Comparison of ENCODE assay signal across 1 cellular context in the genomic region with DNA sequence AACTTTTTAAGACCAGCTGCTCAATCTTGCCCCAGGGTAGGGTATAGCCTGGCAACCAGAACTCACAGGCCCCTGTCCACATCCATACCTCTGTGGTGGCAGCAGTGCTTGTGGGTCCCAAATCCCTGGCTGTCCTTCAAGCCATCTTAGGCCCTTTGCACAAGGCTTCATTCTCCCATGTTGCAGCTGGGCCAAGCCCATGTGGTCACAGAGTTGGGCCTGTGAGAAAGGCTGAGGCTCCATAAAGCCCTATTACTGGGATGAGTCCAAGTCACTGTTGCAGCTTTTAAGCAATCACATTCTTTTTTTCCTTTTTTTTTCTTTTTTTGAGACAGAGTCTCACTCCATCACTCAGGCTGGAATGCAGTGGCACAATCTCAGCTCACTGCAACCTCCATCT.
A peak's percentile ranks its signal among the peaks of the same experiment; 100 is the strongest.
TF ChIP-seq lines count a peak whose summit lies in the region.

No MANE protein-coding gene starts in this region.

TF ChIP-seq in K562, 482 proteins besides CTCF, POLR2A, EP300 and RAD21:
- TF ChIP-seq, protein P1, sequence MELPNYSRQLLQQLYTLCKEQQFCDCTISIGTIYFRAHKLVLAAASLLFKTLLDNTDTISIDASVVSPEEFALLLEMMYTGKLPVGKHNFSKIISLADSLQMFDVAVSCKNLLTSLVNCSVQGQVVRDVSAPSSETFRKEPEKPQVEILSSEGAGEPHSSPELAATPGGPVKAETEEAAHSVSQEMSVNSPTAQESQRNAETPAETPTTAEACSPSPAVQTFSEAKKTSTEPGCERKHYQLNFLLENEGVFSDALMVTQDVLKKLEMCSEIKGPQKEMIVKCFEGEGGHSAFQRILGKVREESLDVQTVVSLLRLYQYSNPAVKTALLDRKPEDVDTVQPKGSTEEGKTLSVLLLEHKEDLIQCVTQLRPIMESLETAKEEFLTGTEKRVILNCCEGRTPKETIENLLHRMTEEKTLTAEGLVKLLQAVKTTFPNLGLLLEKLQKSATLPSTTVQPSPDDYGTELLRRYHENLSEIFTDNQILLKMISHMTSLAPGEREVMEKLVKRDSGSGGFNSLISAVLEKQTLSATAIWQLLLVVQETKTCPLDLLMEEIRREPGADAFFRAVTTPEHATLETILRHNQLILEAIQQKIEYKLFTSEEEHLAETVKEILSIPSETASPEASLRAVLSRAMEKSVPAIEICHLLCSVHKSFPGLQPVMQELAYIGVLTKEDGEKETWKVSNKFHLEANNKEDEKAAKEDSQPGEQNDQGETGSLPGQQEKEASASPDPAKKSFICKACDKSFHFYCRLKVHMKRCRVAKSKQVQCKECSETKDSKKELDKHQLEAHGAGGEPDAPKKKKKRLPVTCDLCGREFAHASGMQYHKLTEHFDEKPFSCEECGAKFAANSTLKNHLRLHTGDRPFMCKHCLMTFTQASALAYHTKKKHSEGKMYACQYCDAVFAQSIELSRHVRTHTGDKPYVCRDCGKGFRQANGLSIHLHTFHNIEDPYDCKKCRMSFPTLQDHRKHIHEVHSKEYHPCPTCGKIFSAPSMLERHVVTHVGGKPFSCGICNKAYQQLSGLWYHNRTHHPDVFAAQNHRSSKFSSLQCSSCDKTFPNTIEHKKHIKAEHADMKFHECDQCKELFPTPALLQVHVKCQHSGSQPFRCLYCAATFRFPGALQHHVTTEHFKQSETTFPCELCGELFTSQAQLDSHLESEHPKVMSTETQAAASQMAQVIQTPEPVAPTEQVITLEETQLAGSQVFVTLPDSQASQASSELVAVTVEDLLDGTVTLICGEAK (IDR thresholded peaks at IDR 0.05): no peak
- TF ChIP-seq, protein P1 (CRISPR knock-in tag; IDR thresholded peaks at IDR 0.05): 0 out of 2 replicates have a peak, but pooled peaks have one; percentile 45
- no peak for TF ChIP-seq CCNT2 (IDR thresholded peaks at IDR 0.05; ENCODE audit: borderline replicate concordance, extremely low read depth, insufficient read length, low read depth, low read length)
- no peak for TF ChIP-seq RBM25 (IDR thresholded peaks at IDR 0.05; ENCODE audit: low read depth, low read length, severe bottlenecking)
- TF ChIP-seq ZNF830 (CRISPR knock-in tag; IDR thresholded peaks at IDR 0.05): no peak
- TF ChIP-seq TSC22D4 (tag; IDR thresholded peaks at IDR 0.05): peak; percentile 56; the same call in 1 of the 2 replicates
- no peak for TF ChIP-seq HEY1 (CRISPR knock-in tag; IDR thresholded peaks at IDR 0.05; ENCODE audit: borderline replicate concordance)
- TF ChIP-seq THAP12 (CRISPR knock-in tag; IDR thresholded peaks at IDR 0.05): 0 out of 2 replicates have a peak, but pooled peaks have one; percentile 16
- no peak for TF ChIP-seq ZNF324 (CRISPR knock-in tag; IDR thresholded peaks at IDR 0.05)
- TF ChIP-seq ZNF311 (CRISPR knock-in tag; IDR thresholded peaks at IDR 0.05): no peak
- no peak for TF ChIP-seq COPS2 (conservative IDR thresholded peaks at IDR 0.05)
- TF ChIP-seq, protein P2, sequence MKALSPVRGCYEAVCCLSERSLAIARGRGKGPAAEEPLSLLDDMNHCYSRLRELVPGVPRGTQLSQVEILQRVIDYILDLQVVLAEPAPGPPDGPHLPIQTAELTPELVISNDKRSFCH (CRISPR knock-in tag; IDR thresholded peaks at IDR 0.05): no peak
- TF ChIP-seq, protein P2 (tag; IDR thresholded peaks at IDR 0.05): no peak
TF ChIP-seq in K562: peak in this region for 3.
